ENCODE assay signal across 24 cellular contexts in the genomic region with DNA sequence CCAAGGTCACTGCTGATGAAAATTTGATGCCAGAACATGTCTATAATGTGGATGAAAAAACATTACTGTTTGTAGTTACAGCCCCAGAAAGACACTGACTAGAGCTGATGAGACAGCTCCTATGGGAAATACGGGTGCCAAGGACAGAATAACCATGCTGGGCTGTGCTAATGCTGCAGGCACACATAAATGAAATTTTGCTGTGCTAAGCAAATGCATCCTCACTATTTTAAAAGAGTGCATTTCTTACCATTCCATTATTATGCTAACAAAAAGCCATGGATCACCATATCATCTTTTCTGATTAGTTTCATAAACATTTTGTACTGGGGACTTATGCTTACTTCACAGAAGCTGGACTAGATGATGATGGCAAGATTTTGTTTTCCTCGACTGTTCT.
"Had no signal": no experiment of that assay in that cellular context is flagged by ENCODE, and none has a peak within 500 bp of the region (broad histone marks: within the 10 kb centered on the region; RNA-seq: fewer than 3 reads in every experiment).

No MANE protein-coding gene starts in this region.

- H3K27ac ChIP-seq: epithelial cell of prostate, esophagus squamous epithelium, gastrocnemius medialis, heart right ventricle, left lung, lower lobe of right lung had no signal

- H3K36me3 ChIP-seq: esophagus squamous epithelium, gastrocnemius medialis, left lung, lower lobe of right lung had no signal

- ATAC-seq: effector memory CD8-positive, alpha-beta T cell; esophagus mucosa; gastrocnemius medialis; heart right ventricle; left cardiac atrium; left lung; left ventricle myocardium superior; lower lobe of right lung; mucosa of descending colon had no signal

- FAIRE-seq: colon, endometrium, islet of Langerhans had no signal

- H3K27me3 ChIP-seq: esophagus squamous epithelium, gastrocnemius medialis, heart right ventricle, left lung had no signal

- DNase-seq: cortex of kidney; effector CD8-positive, alpha-beta T cell; effector memory CD8-positive, alpha-beta T cell; endodermal cell; erythroblast; esophagus squamous epithelium; foreskin fibroblast; foreskin melanocyte; gastrocnemius medialis; glutamatergic neuron; head of caudate nucleus; heart right ventricle; hippocampal formation; left cardiac atrium; left lung; left ventricle myocardium superior; lower lobe of right lung; mesenchymal stem cell; mucosa of descending colon had no signal

- H3K4me1 ChIP-seq: esophagus squamous epithelium, gastrocnemius medialis, left lung, lower lobe of right lung had no signal

- H3K4me3 ChIP-seq: esophagus squamous epithelium, gastrocnemius medialis, heart right ventricle, left lung, lower lobe of right lung, mucosa of descending colon had no signal

- H3K9me3 ChIP-seq: esophagus squamous epithelium, gastrocnemius medialis, heart right ventricle, left lung, lower lobe of right lung, mucosa of descending colon had no signal
